8 cellular contexts compared by ENCODE assay signal in the genomic region with DNA sequence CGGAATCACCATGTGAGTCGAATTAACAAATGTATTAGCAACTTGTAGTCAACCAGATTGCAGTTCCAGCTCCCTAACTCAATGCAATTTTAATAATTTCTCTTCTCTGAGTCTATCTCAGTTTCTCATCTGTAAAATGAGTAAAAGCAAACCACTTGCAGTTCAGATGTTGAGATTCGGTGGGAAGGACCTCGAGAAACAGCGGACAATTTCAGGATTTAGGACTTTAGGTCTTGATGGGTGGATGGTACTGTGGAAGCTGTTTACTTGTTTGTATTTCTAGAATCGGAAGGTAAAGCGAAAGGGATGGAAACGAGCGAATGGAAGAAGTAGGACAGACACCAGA. TPM values are rescaled to one million over a fixed set of nuclear protein-coding genes. Genes with fewer than 3 reads are reported as not detected.
DNase-seq lines count a peak whose midpoint lies in the region; ATAC-seq and TF ChIP-seq lines count a peak whose summit lies in the region.

No MANE protein-coding gene starts in this region.

- no peaks in the 10 kb centered on the region for H3K9me3 Mint-ChIP-seq in activated naive CD4-positive, alpha-beta T cell treated with anti-CD3 and anti-CD28 coated beads, Interleukin-2, amount 50 U/mL, for 72 hours

- H3K36me3 ChIP-seq in right lobe of liver (no peaks in the 10 kb centered on the region), aorta (ENCODE audit: control insufficient read depth in 1 of 2, insufficient read depth in 2 of 2, low read length in 1 of 2) (no peaks in the 10 kb centered on the region)

- peak overlapping the region; percentile 90 to 98 for H3K27ac Mint-ChIP-seq in activated naive CD4-positive, alpha-beta T cell treated with anti-CD3 and anti-CD28 coated beads, Interleukin-2, amount 50 U/mL, for 72 hours

- intact Hi-C loops in right lobe of liver (cut with DNase I) (no loop called here), aorta (cut with DNase I) (no loop called here)

- H3K4me3 ChIP-seq in right lobe of liver (peak overlapping the region; percentile 71 to 90 (median 78)), aorta (ENCODE audit: low read length in 2 of 2) (peak overlapping the region; percentile 11 to 95)

- no peak for TF ChIP-seq CTCF in right lobe of liver (IDR thresholded peaks at IDR 0.05)

- no peaks in the 10 kb centered on the region for H3K9me3 ChIP-seq in right lobe of liver
- no peaks in the 10 kb centered on the region for H3K9me3 ChIP-seq in aorta (ENCODE audit: control insufficient read depth, low read length)

- WGBS in right lobe of liver (ENCODE audit: insufficient coverage, low coverage, low lambda C conversion rate, missing lambda C conversion rate) = 5% methylated on average over 9 of the region's 9 CpGs
- WGBS in aorta, 2 donors = 6 to 7% methylated on average over 9 of the region's 9 CpGs

- ATAC-seq in GM18861 (IDR thresholded peaks at IDR 0.05; ENCODE audit: unreplicated experiment) (peak; percentile 7), HG02943 (IDR thresholded peaks at IDR 0.05; ENCODE audit: low read depth, unreplicated experiment) (peak; percentile 4), right lobe of liver (no peak), aorta (ENCODE audit: low FRiP score) (no peak)
- peak in 1 of 2 donors; percentile 16 for ATAC-seq in activated naive CD4-positive, alpha-beta T cell treated with anti-CD3 and anti-CD28 coated beads, Interleukin-2, amount 50 U/mL, for 72 hours

- no peak for DNase-seq in activated naive CD4-positive, alpha-beta T cell treated with anti-CD3 and anti-CD28 coated beads, Interleukin-2, amount 50 U/mL, for 72 hours (ENCODE audit: low spot score in 2 of 2)
- DNase-seq in right lobe of liver (no peak), aorta (no peak), NCI-H1105 (lab: John Stamatoyannopoulos, UW) (no peak), hippocampal formation (lab: John Stamatoyannopoulos, UW) (no peak), DMS153 (lab: John Stamatoyannopoulos, UW) (no peak)

- no peaks in the 10 kb centered on the region for H3K36me3 Mint-ChIP-seq in activated naive CD4-positive, alpha-beta T cell treated with anti-CD3 and anti-CD28 coated beads, Interleukin-2, amount 50 U/mL, for 72 hours

- TF ChIP-seq POLR2A in right lobe of liver (IDR thresholded peaks at IDR 0.05) = no peak

- H3K4me1 ChIP-seq in right lobe of liver (peaks cover 0 to 19% (median 3%) of the 10 kb centered on the region in 4 donors), aorta (ENCODE audit: control insufficient read depth in 1 of 2, insufficient read depth in 2 of 2, low read length in 2 of 2) (no peaks in the 10 kb centered on the region)

- H3K27me3 ChIP-seq in right lobe of liver (no peaks in the 10 kb centered on the region), aorta (ENCODE audit: control insufficient read depth in 1 of 2, insufficient read depth in 2 of 2, low read length in 1 of 2) (no peaks in the 10 kb centered on the region)

- H3K27ac ChIP-seq in right lobe of liver (peak overlapping the region; percentile 88 to 94 (median 91)), aorta (ENCODE audit: low read depth in 1 of 2, low read length in 2 of 2) (no peak overlapping the region)

RNA-seq across cellular contexts. Expression of a gene that starts 0.5 kb away (rescaled TPM):
- total RNA-seq in activated naive CD4-positive, alpha-beta T cell treated with anti-CD3 and anti-CD28 coated beads, Interleukin-2, amount 50 U/mL, for 72 hours = 1 to 10 TPM; 1.8 to 2.3 TPM
- total RNA-seq in right lobe of liver = 10 to 100 TPM in 4 of 6 experiments, 1 to 10 TPM in 2; 6.9 to 25.0 (median 11.1) TPM
- total RNA-seq in aorta = 10 to 100 TPM; 14.1 to 21.7 TPM
- 10 to 100 TPM; 10.5 to 23.1 TPM for polyA plus RNA-seq in aorta

RNA-seq across cellular contexts. Expression of a gene that starts 31.2 kb away (rescaled TPM):
- total RNA-seq in activated naive CD4-positive, alpha-beta T cell treated with anti-CD3 and anti-CD28 coated beads, Interleukin-2, amount 50 U/mL, for 72 hours = 1 to 10 TPM; 1.1 to 2.9 TPM
- total RNA-seq in right lobe of liver (1 to 10 TPM in 1 of 6 experiments, under 1 TPM in 5; 0.07 to 1.7 (median 0.24) TPM), aorta (1 to 10 TPM in 1 of 2 donors, under 1 TPM in 1; 0.39 to 1.6 TPM)
- polyA plus RNA-seq in aorta = under 1 TPM; 0.18 to 0.63 TPM

Comparison
In these comparisons a context has a peak if more than half of its experiments do, and no peak if none do; other contexts are left out.
1. ATAC-seq: peak in GM18861 (single experiment) and HG02943 (single experiment); none in right lobe of liver (0 of 4) and aorta (single experiment).
2. H3K27ac ChIP-seq: peak in right lobe of liver (3 of 3); none in aorta (0 of 2).